In genomic region chr1:55021965-55022546, GRCh38 we compare ENCODE assay signal across 8 cellular contexts. TPM values are rescaled to one million over a fixed set of nuclear protein-coding genes. Genes with fewer than 3 reads are reported as not detected.
A peak's percentile ranks its signal among the peaks of the same experiment; 100 is the strongest.
DNase-seq lines count a peak whose midpoint lies in the region; ATAC-seq and TF ChIP-seq lines count a peak whose summit lies in the region.

No MANE protein-coding gene starts in this region.

- H3K9me3 ChIP-seq in DND-41 (ENCODE audit: insufficient read depth, low read length, severe bottlenecking) (no peaks in the 10 kb centered on the region), HEK293 (ENCODE audit: control insufficient read depth, insufficient read depth, low read depth, low read length) (no peaks in the 10 kb centered on the region), SU-DHL-6 (ENCODE audit: insufficient read depth, low read length) (no peaks in the 10 kb centered on the region), left ventricle myocardium inferior (replicated peaks) (no peaks in the 10 kb centered on the region)

- ATAC-seq in DND-41 (ENCODE audit: insufficient read depth, low read depth) (peak; percentile 99), HG03097 (IDR thresholded peaks at IDR 0.05; ENCODE audit: low FRiP score, unreplicated experiment) (no peak)

- no peak overlapping the region for H3K9ac ChIP-seq in DND-41 (ENCODE audit: low read depth, low read length)
- H3K9ac ChIP-seq in SU-DHL-6 (ENCODE audit: low read length), result no peak overlapping the region

- no peaks in the 10 kb centered on the region for H3F3A ChIP-seq in SU-DHL-6 (ENCODE audit: insufficient read depth)

- H3K4me3 ChIP-seq in DND-41 (ENCODE audit: low read depth in 1 of 2, low read length in 2 of 2) (no peak overlapping the region), HEK293 (ENCODE audit: low read depth, low read length) (no peak overlapping the region), SU-DHL-6 (ENCODE audit: insufficient read depth, low read length, poor library complexity, severe bottlenecking) (no peak overlapping the region), left ventricle myocardium inferior (no peak overlapping the region)

- no peaks in the 10 kb centered on the region for H4K20me1 ChIP-seq in DND-41 (ENCODE audit: insufficient read depth, low read length)
- H4K20me1 ChIP-seq in SU-DHL-6 (ENCODE audit: low read depth, low read length), result no peaks in the 10 kb centered on the region

- H3K27ac ChIP-seq in DND-41 (ENCODE audit: low read length) (no peak overlapping the region), HEK293 (ENCODE audit: extremely low read depth, low read depth, low read length) (no peak overlapping the region), SU-DHL-6 (ENCODE audit: low read depth, low read length) (no peak overlapping the region), left ventricle myocardium inferior (replicated peaks) (no peak overlapping the region)

- POLR2A ChIA-PET in HEK293 (lab: Yijun Ruan, JAX), result interaction anchor here (0.5 to 1.6 kb wide), 6 partner anchors 72 to 492 kb away, joined by 3 to 6 read pairs (median 4); no protein-coding TSS in a partner anchor

- TF ChIP-seq CTCF in DND-41 (IDR thresholded peaks at IDR 0.05; ENCODE audit: borderline replicate concordance, extremely low read depth, low read length, poor library complexity, severe bottlenecking) (peak; percentile 90), HEK293 (tag by site-specific recombination; IDR thresholded peaks at IDR 0.05) (peak; percentile 98), SU-DHL-6 (IDR thresholded peaks at IDR 0.05; ENCODE audit: insufficient read depth, low read length, poor library complexity, severe bottlenecking) (peak; percentile 59), left ventricle myocardium inferior (IDR thresholded peaks at IDR 0.05; ENCODE audit: borderline replicate concordance) (peak; percentile 86)

- no peak overlapping the region for H3K4me2 ChIP-seq in DND-41 (ENCODE audit: insufficient read depth, low read length)
- H3K4me2 ChIP-seq in SU-DHL-6 (ENCODE audit: low read depth, low read length, poor library complexity, severe bottlenecking), result no peak overlapping the region

- H2AFZ ChIP-seq in DND-41 (ENCODE audit: low read depth, low read length) (no peak overlapping the region), SU-DHL-6 (ENCODE audit: low read depth, low read length, severe bottlenecking) (no peak overlapping the region)

- H3K4me1 ChIP-seq in DND-41 (ENCODE audit: insufficient read depth, low read length), result no peaks in the 10 kb centered on the region
- H3K4me1 ChIP-seq in HEK293 (ENCODE audit: control insufficient read depth, insufficient read depth, low read length), result no peaks in the 10 kb centered on the region
- H3K4me1 ChIP-seq in left ventricle myocardium inferior, result no peaks in the 10 kb centered on the region

- no peaks in the 10 kb centered on the region for H3K36me3 ChIP-seq in DND-41 (ENCODE audit: insufficient read depth, low read length)
- H3K36me3 ChIP-seq in HEK293 (ENCODE audit: control insufficient read depth in 2 of 2, insufficient read depth in 1 of 2, low read length in 2 of 2), result no peaks in the 10 kb centered on the region
- no peaks in the 10 kb centered on the region for H3K36me3 ChIP-seq in SU-DHL-6 (ENCODE audit: low read length)
- H3K36me3 ChIP-seq in left ventricle myocardium inferior, result no peaks in the 10 kb centered on the region

- no peaks in the 10 kb centered on the region for H3K9me2 ChIP-seq in SU-DHL-6 (replicated peaks; ENCODE audit: insufficient read depth, low read length)

- H3K27me3 ChIP-seq in DND-41 (ENCODE audit: insufficient read depth, low read length, poor library complexity) (no peaks in the 10 kb centered on the region), SU-DHL-6 (ENCODE audit: low read length) (no peaks in the 10 kb centered on the region), left ventricle myocardium inferior (ENCODE audit: low read depth) (peaks cover 30% of the 10 kb centered on the region)

- H3K79me2 ChIP-seq in DND-41 (ENCODE audit: insufficient read depth, low read length) (no peaks in the 10 kb centered on the region), SU-DHL-6 (ENCODE audit: insufficient read depth, low read length) (no peaks in the 10 kb centered on the region)

- intact Hi-C loops in left ventricle myocardium inferior (cut with micrococcal nuclease), result no loop called here

- CTCF ChIA-PET in HEK293 (lab: Yijun Ruan, JAX), result interaction anchor here (0.6 to 3.2 kb wide), 53 partner anchors 9 to 1255 kb away, joined by 3 to 66 read pairs (median 5); partner anchors contain the start of gene BSND

- peak; percentile 72 for DNase-seq in DND-41
- DNase-seq in NCI-H1105 treated with DMSO at 0.1 percent for 48 hours (lab: John Stamatoyannopoulos, UW), result peak; percentile 63
- DNase-seq in amniotic epithelial cell (ENCODE audit: low read depth), result peak; percentile 86
- DNase-seq in left ventricle myocardium inferior, result peak; percentile 74
- DNase-seq in renal cortical epithelial cell (ENCODE audit: low read depth), result peak; percentile 83

TF ChIP-seq in HEK293, 187 proteins besides CTCF, POLR2A, EP300 and RAD21 (continues in another document):
- TF ChIP-seq KLF1 (tag by site-specific recombination; IDR thresholded peaks at IDR 0.05) (no peak), ZIC2 (tag by site-specific recombination; IDR thresholded peaks at IDR 0.05) (no peak), ZBTB7A (tag by site-specific recombination; IDR thresholded peaks at IDR 0.05; ENCODE audit: low read depth) (no peak), ZNF184 (tag by site-specific recombination; IDR thresholded peaks at IDR 0.05) (no peak), GLI4 (tag by site-specific recombination; IDR thresholded peaks at IDR 0.05) (no peak), ZNF26 (tag by site-specific recombination; IDR thresholded peaks at IDR 0.05) (no peak), INSM2 (tag by site-specific recombination; IDR thresholded peaks at IDR 0.05) (no peak), ZNF148 (tag by site-specific recombination; IDR thresholded peaks at IDR 0.05; ENCODE audit: borderline replicate concordance) (no peak), TRIM28 (IDR thresholded peaks at IDR 0.05; ENCODE audit: borderline replicate concordance, low read length) (no peak), GLIS2 (tag by site-specific recombination; IDR thresholded peaks at IDR 0.05) (no peak)

RNA-seq across cellular contexts. Expression of gene PCSK9, which starts 17.3 kb away (rescaled TPM):
- total RNA-seq in left ventricle myocardium inferior (not detected), renal cortical epithelial cell (1.1 and 17.5 TPM in 2 replicates)

RNA-seq across cellular contexts. Expression of gene BSND, which starts 23.3 kb away (rescaled TPM):
- total RNA-seq in left ventricle myocardium inferior (not detected), renal cortical epithelial cell (0.45 TPM in 1 of 2 replicates, not detected in the other)

RNA-seq across cellular contexts. Expression of gene TMEM61, which starts 41.6 kb away (rescaled TPM):
- not detected for total RNA-seq in left ventricle myocardium inferior
- 0.35 TPM in 1 of 2 replicates, not detected in the other for total RNA-seq in renal cortical epithelial cell
